ENCODE assay signal across 8 cellular contexts in genomic region chr15:55318588-55319494, GRCh38. TPM values are rescaled to one million over a fixed set of nuclear protein-coding genes. Genes with fewer than 3 reads are reported as not detected.
A peak's percentile ranks its signal among the peaks of the same experiment; 100 is the strongest.
DNase-seq lines count a peak whose midpoint lies in the region; ATAC-seq and TF ChIP-seq lines count a peak whose summit lies in the region.

PIGB (plus strand) TSS chr15:55319222; CDS start chr15:55319251, 29 bp downstream.
PIGBOS1 (minus strand) TSS chr15:55319123; CDS start chr15:55317792, 1,331 bp downstream.

- peaks cover 12% of the 10 kb centered on the region for H3K36me3 Mint-ChIP-seq in activated naive CD4-positive, alpha-beta T cell treated with anti-CD3 and anti-CD28 coated beads, Interleukin-2, amount 50 U/mL, for 24 hours
- H3K36me3 Mint-ChIP-seq in glutamatergic neuron (ENCODE audit: unreplicated experiment): no peaks in the 10 kb centered on the region
- peaks cover 7% of the 10 kb centered on the region for H3K36me3 Mint-ChIP-seq in osteocyte (ENCODE audit: unreplicated experiment)

- TF ChIP-seq RAD21 in SK-N-SH (IDR thresholded peaks at IDR 0.05; ENCODE audit: low read length): no peak; the same call in 1 of the 2 replicates

- no peaks in the 10 kb centered on the region for H3F3A ChIP-seq in SK-N-SH (replicated peaks; ENCODE audit: insufficient read depth)

- no peak for TF ChIP-seq CTCF in NB4 (IDR thresholded peaks at IDR 0.05; ENCODE audit: low read depth, low read length)
- TF ChIP-seq CTCF in SK-N-SH (IDR thresholded peaks at IDR 0.05): no peak; the same call in 1 of the 2 replicates
- TF ChIP-seq CTCF in glutamatergic neuron (IDR thresholded peaks at IDR 0.05; ENCODE audit: partially characterized antibody, unreplicated experiment): no peak
- no peak for TF ChIP-seq CTCF in osteocyte (IDR thresholded peaks at IDR 0.05)
- TF ChIP-seq CTCF in thoracic aorta (IDR thresholded peaks at IDR 0.05): peak; percentile 28

- WGBS in SK-N-SH (ENCODE audit: low lambda C conversion rate): under 1% methylated on average over 46 of the region's 49 CpGs

- POLR2A ChIA-PET in SK-N-SH (lab: Yijun Ruan, JAX): interaction anchor here (0.8 to 1.7 kb wide), 4 partner anchors 11 to 122 kb away, joined by 3 to 22 read pairs (median 4); partner anchors contain the start of genes CCPG1, PIERCE2 and RSL24D1

- H3K27me3 Mint-ChIP-seq in activated naive CD4-positive, alpha-beta T cell treated with anti-CD3 and anti-CD28 coated beads, Interleukin-2, amount 50 U/mL, for 24 hours: no peaks in the 10 kb centered on the region
- H3K27me3 Mint-ChIP-seq in glutamatergic neuron (ENCODE audit: unreplicated experiment) (no peaks in the 10 kb centered on the region), osteocyte (ENCODE audit: unreplicated experiment) (no peaks in the 10 kb centered on the region)

- H3K4me1 Mint-ChIP-seq in activated naive CD4-positive, alpha-beta T cell treated with anti-CD3 and anti-CD28 coated beads, Interleukin-2, amount 50 U/mL, for 24 hours: peaks cover 73% of the 10 kb centered on the region
- H3K4me1 Mint-ChIP-seq in glutamatergic neuron (ENCODE audit: low read depth, unreplicated experiment) (peaks cover 2% of the 10 kb centered on the region), osteocyte (ENCODE audit: unreplicated experiment) (peaks cover 32% of the 10 kb centered on the region)

- H2AFZ ChIP-seq in SK-N-SH (ENCODE audit: low read depth): peak within 1 kb of the TSS; percentile 93

- peak within 1 kb of the TSS; percentile 99 for H3K4me3 Mint-ChIP-seq in activated naive CD4-positive, alpha-beta T cell treated with anti-CD3 and anti-CD28 coated beads, Interleukin-2, amount 50 U/mL, for 24 hours
- H3K4me3 Mint-ChIP-seq in glutamatergic neuron (ENCODE audit: unreplicated experiment) (peak within 1 kb of the TSS; percentile 99), osteocyte (ENCODE audit: unreplicated experiment) (peak within 1 kb of the TSS; percentile 98)

- H3K9me3 ChIP-seq in SK-N-SH (no peaks in the 10 kb centered on the region), thoracic aorta (no peaks in the 10 kb centered on the region)

- H3K27me3 ChIP-seq in SK-N-SH (ENCODE audit: insufficient read depth) (no peaks in the 10 kb centered on the region), thoracic aorta (replicated peaks; ENCODE audit: insufficient read depth) (no peaks in the 10 kb centered on the region)

- H3K79me2 ChIP-seq in SK-N-SH (ENCODE audit: insufficient read depth): peaks cover 59% of the 10 kb centered on the region

- peak; percentile 84 for TF ChIP-seq POLR2A in NB4 (IDR thresholded peaks at IDR 0.05; ENCODE audit: extremely low read depth, insufficient read length)

- no peaks in the 10 kb centered on the region for H4K20me1 ChIP-seq in SK-N-SH (ENCODE audit: insufficient read depth)

- peak; percentile 95 for DNase-seq in NB4 (ENCODE audit: low read depth)
- peak; percentile 85 for DNase-seq in SK-N-SH
- peak; percentile 82 for DNase-seq in glutamatergic neuron
- peak; percentile 92 for DNase-seq in osteocyte (ENCODE audit: extremely low spot score, unreplicated experiment)
- peak; percentile 45 for DNase-seq in thoracic aorta (ENCODE audit: low spot score)

- H3K27ac Mint-ChIP-seq in activated naive CD4-positive, alpha-beta T cell treated with anti-CD3 and anti-CD28 coated beads, Interleukin-2, amount 50 U/mL, for 24 hours: peak within 1 kb of the TSS; percentile 98
- H3K27ac Mint-ChIP-seq in glutamatergic neuron (ENCODE audit: unreplicated experiment) (peak within 1 kb of the TSS; percentile 94), osteocyte (ENCODE audit: unreplicated experiment) (peak within 1 kb of the TSS; percentile 100)

- peaks cover 0 to 9% of the 10 kb centered on the region in 2 experiments for H3K36me3 ChIP-seq in SK-N-SH (replicated peaks in 1 of 2; ENCODE audit: control insufficient read depth in 1 of 2, insufficient read depth in 2 of 2, low read length in 1 of 2)
- no peaks in the 10 kb centered on the region for H3K36me3 ChIP-seq in thoracic aorta

- ATAC-seq in HG02571 (IDR thresholded peaks at IDR 0.05; ENCODE audit: unreplicated experiment) (peak; percentile 88), thoracic aorta (ENCODE audit: insufficient number of reproducible peaks, low FRiP score, low read depth) (peak; percentile 79)

- peak within 1 kb of the TSS; percentile 87 for H3K4me2 ChIP-seq in SK-N-SH

- H3K4me1 ChIP-seq in SK-N-SH (ENCODE audit: control insufficient read depth in 1 of 2, insufficient read depth in 2 of 2, low read depth in 1 of 2, low read length in 1 of 2) (peaks cover 4 to 6% of the 10 kb centered on the region in 2 experiments; a peak in 3 of 4 replicates), thoracic aorta (ENCODE audit: control insufficient read depth in 1 of 2, low read depth in 2 of 2) (peaks cover 26 to 34% of the 10 kb centered on the region in 2 donors)

- TF ChIP-seq EP300 in SK-N-SH (IDR thresholded peaks at IDR 0.05; ENCODE audit: borderline replicate concordance in 1 of 2, low read depth in 1 of 2, low read length in 1 of 2): no peak; a peak in 1 of 4 replicates

- no peaks in the 10 kb centered on the region for H3K9me3 Mint-ChIP-seq in activated naive CD4-positive, alpha-beta T cell treated with anti-CD3 and anti-CD28 coated beads, Interleukin-2, amount 50 U/mL, for 24 hours
- H3K9me3 Mint-ChIP-seq in glutamatergic neuron (ENCODE audit: unreplicated experiment): peaks cover 4% of the 10 kb centered on the region
- no peaks in the 10 kb centered on the region for H3K9me3 Mint-ChIP-seq in osteocyte (ENCODE audit: unreplicated experiment)

- CTCF ChIA-PET in SK-N-SH (lab: Yijun Ruan, JAX): interaction anchor here (0.7 to 1.8 kb wide), 4 partner anchors 16 to 117 kb away, joined by 3 to 7 read pairs (median 4); partner anchors contain the start of genes CCPG1 and PIERCE2

- H3K27ac ChIP-seq in SK-N-SH (ENCODE audit: low read depth in 2 of 2, low read length in 1 of 2) (peak within 1 kb of the TSS; percentile 88), thoracic aorta (peak within 1 kb of the TSS; percentile 91 to 98)

- H3K4me3 ChIP-seq in GM08714 (ENCODE audit: low read length) (peak within 1 kb of the TSS; percentile 87), NB4 (ENCODE audit: low read depth, low read length) (peak within 1 kb of the TSS; percentile 97), SK-N-SH (ENCODE audit: low read depth in 2 of 2, low read length in 1 of 2) (peak within 1 kb of the TSS; percentile 67 to 99), thoracic aorta (peak within 1 kb of the TSS; percentile 96)

- peak within 1 kb of the TSS; percentile 99 for H3K9ac ChIP-seq in SK-N-SH

- no peaks in the 10 kb centered on the region for H3K9me2 ChIP-seq in SK-N-SH

TF ChIP-seq in SK-N-SH, 30 proteins besides CTCF, POLR2A, EP300 and RAD21 (continues in another document):
- TF ChIP-seq ZBTB33 (IDR thresholded peaks at IDR 0.05; ENCODE audit: borderline replicate concordance, low read depth): peak; percentile 57; the same call in 1 of the 2 replicates
- TF ChIP-seq ELF1 (IDR thresholded peaks at IDR 0.05): peak; percentile 100
- peak; percentile 57; the same call in 1 of the 2 replicates for TF ChIP-seq FOXJ3 (CRISPR knock-in tag; IDR thresholded peaks at IDR 0.05)
- TF ChIP-seq NFIC (IDR thresholded peaks at IDR 0.05; ENCODE audit: borderline replicate concordance): no peak
- peak; percentile 61 for TF ChIP-seq CHD2 (IDR thresholded peaks at IDR 0.05; ENCODE audit: low read length, partially characterized antibody)
- peak; percentile 87 for TF ChIP-seq TAF1 (IDR thresholded peaks at IDR 0.05; ENCODE audit: borderline replicate concordance, low read depth, low read length)
- TF ChIP-seq GABPA (IDR thresholded peaks at IDR 0.05; ENCODE audit: low read depth): peak; percentile 71
- TF ChIP-seq POLR2AphosphoS5 (IDR thresholded peaks at IDR 0.05; ENCODE audit: low read depth, low read length): peak; percentile 87
- no peak for TF ChIP-seq MEF2A (IDR thresholded peaks at IDR 0.05; ENCODE audit: borderline replicate concordance, low read depth)
- no peak for TF ChIP-seq PBX3 (IDR thresholded peaks at IDR 0.05)

RNA-seq across cellular contexts. Expression of gene PIGB, which starts in this region (rescaled TPM):
- polyA plus RNA-seq in SK-N-SH (2012; rRNA removed): 6.6 and 10.5 TPM in 2 replicates
- polyA plus RNA-seq in SK-N-SH (2012; cell fraction: cytosol; rRNA removed): 8.5 and 10.2 TPM in 2 replicates
- polyA plus RNA-seq in SK-N-SH (2012; cell fraction: nucleus; rRNA removed): 6.3 and 16.1 TPM in 2 replicates
- 6.4 TPM for total RNA-seq in glutamatergic neuron (ENCODE audit: unreplicated experiment)
- 15.4 and 15.9 TPM in 2 replicates for total RNA-seq in osteocyte
- 10 to 100 TPM in 1 of 2 donors, 1 to 10 TPM in 1; 6.6 to 26.7 TPM for total RNA-seq in thoracic aorta

RNA-seq across cellular contexts. Expression of gene PIGBOS1, which starts in this region (rescaled TPM):
- 18.2 and 23.6 TPM in 2 replicates for polyA plus RNA-seq in SK-N-SH (2012; rRNA removed)
- 28.7 and 29.8 TPM in 2 replicates for polyA plus RNA-seq in SK-N-SH (2012; cell fraction: cytosol; rRNA removed)
- polyA plus RNA-seq in SK-N-SH (2012; cell fraction: nucleus; rRNA removed): 5.1 and 5.6 TPM in 2 replicates
- total RNA-seq in glutamatergic neuron (ENCODE audit: unreplicated experiment) (14.4 TPM), osteocyte (14.6 and 15.6 TPM in 2 replicates), thoracic aorta (10 to 100 TPM in 1 of 2 donors, 1 to 10 TPM in 1; 5.8 to 20.2 TPM)

Comparison
In these comparisons a context has a peak if more than half of its experiments do, and no peak if none do; other contexts are left out.
1. Peak in every context shown above with its lines: DNase-seq, ATAC-seq, H3K4me3 ChIP-seq and H3K27ac ChIP-seq.
2. DNase-seq: peak in every context shown above with its lines; median percentile 95 in NB4; 92 in osteocyte; 85 in SK-N-SH; 82 in glutamatergic neuron; 45 in thoracic aorta.